1 cellular context compared by ENCODE assay signal in genomic region chr10:80544316-80544953, GRCh38.
A peak's percentile ranks its signal among the peaks of the same experiment; 100 is the strongest.
TF ChIP-seq lines count a peak whose summit lies in the region.

No MANE protein-coding gene starts in this region.

TF ChIP-seq in K562, 482 proteins besides CTCF, POLR2A, EP300 and RAD21 (continued from another document):
- TF ChIP-seq NR4A1 (CRISPR knock-in tag; IDR thresholded peaks at IDR 0.05) = no peak
- TF ChIP-seq NR4A1 (tag; IDR thresholded peaks at IDR 0.05) = no peak
- TF ChIP-seq MECOM (CRISPR knock-in tag; IDR thresholded peaks at IDR 0.05) = no peak
- no peak for TF ChIP-seq PYGO2 (tag; IDR thresholded peaks at IDR 0.05)
- TF ChIP-seq ARID1B (IDR thresholded peaks at IDR 0.05) = no peak
- TF ChIP-seq SIX5 (IDR thresholded peaks at IDR 0.05; ENCODE audit: borderline replicate concordance in 1 of 2, insufficient read depth in 1 of 2, low read depth in 1 of 2, low read length in 2 of 2) = no peak
- no peak for TF ChIP-seq ZNF785 (CRISPR knock-in tag; IDR thresholded peaks at IDR 0.05)
- 0 out of 2 replicates have a peak, but pooled peaks have one; percentile 43 for TF ChIP-seq E2F4 (CRISPR knock-in tag; IDR thresholded peaks at IDR 0.05; ENCODE audit: low read depth)
